In the genomic region with DNA sequence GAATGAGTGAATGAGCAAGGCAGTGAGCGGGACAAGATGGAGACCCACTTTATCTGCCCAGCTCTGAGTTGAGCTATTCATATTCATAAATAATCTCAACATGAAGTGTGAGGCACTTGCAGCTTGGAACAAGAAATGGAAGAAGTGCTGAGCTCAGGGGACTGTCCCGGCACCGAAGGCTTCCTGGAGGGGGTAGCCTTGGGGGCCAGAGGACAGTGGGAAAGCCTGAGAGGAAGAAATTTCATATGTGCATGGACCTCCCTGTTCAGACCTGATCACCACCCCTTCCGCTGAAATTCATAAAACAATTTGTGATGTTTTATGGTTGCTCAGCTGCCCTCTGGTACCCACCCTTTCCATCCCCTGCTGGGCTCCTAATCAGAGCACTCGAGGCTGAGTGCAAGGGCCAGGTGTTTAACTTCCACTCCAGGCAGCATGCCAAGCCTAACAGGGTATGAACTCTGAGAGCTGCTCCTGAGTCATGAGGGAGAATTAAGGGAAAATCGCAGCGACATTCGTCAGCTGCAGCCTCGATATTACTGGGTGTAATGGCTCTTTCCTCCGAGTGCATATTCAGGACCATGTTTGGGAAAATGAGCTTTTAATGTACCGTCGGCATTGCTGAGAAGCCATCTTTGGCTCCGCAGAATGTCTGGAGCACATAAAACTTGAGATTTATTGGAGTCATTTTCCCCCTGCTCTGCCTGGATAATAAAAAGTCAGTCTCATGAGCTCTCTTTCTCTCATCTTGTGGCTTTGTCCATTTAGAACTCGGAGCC, we compare ENCODE assay signal across 8 cellular contexts.
A peak's percentile ranks its signal among the peaks of the same experiment; 100 is the strongest.
DNase-seq lines count a peak whose midpoint lies in the region; ATAC-seq, FAIRE-seq and TF ChIP-seq lines count a peak whose summit lies in the region.

No MANE protein-coding gene starts in this region.

- H3K36me3 ChIP-seq in esophagus muscularis mucosa, result no peaks in the 10 kb centered on the region
- H3K36me3 ChIP-seq in sigmoid colon, result no peaks in the 10 kb centered on the region

- intact Hi-C loops in esophagus muscularis mucosa (cut with DNase I) (loop anchor here (10.0 kb wide), 1 partner anchor 197 kb away; a partner anchor contains a TSS), sigmoid colon (cut with DNase I) (loop anchor here (5.0 to 10.0 kb wide), 3 partner anchors 64 to 251 kb away; no protein-coding TSS in a partner anchor)

- DNase-seq in H54 (ENCODE audit: insufficient read length, low spot score) (peak; percentile 65), NCI-H510A treated with DMSO at 0.1 percent for 48 hours (lab: John Stamatoyannopoulos, UW) (peak; percentile 97), esophagus muscularis mucosa (ENCODE audit: extremely low spot score) (no peak), sigmoid colon (peak; percentile 91), MV-4-11 (lab: John Stamatoyannopoulos, UW) (no peak)
- DNase-seq in activated naive CD4-positive, alpha-beta T cell treated with anti-CD3 and anti-CD28 coated beads, Interleukin-2, amount 50 U/mL, for 72 hours (ENCODE audit: low spot score in 2 of 2), result no peak
- DNase-seq in activated naive CD4-positive, alpha-beta T cell (lab: John Stamatoyannopoulos, UW), result no peak

- H3K36me3 Mint-ChIP-seq in activated naive CD4-positive, alpha-beta T cell treated with anti-CD3 and anti-CD28 coated beads, Interleukin-2, amount 50 U/mL, for 72 hours, result no peaks in the 10 kb centered on the region

- ATAC-seq in GM19455 (IDR thresholded peaks at IDR 0.05; ENCODE audit: unreplicated experiment), result no peak
- ATAC-seq in activated naive CD4-positive, alpha-beta T cell treated with anti-CD3 and anti-CD28 coated beads, Interleukin-2, amount 50 U/mL, for 72 hours, result no peak

- peaks cover 3 to 65% (median 64%) of the 10 kb centered on the region in 4 donors for H3K4me1 ChIP-seq in esophagus muscularis mucosa
- H3K4me1 ChIP-seq in sigmoid colon, result peaks cover 0 to 60% (median 42%) of the 10 kb centered on the region in 4 donors

- WGBS in esophagus muscularis mucosa, result 35% methylated on average over 14 of the region's 14 CpGs
- WGBS in sigmoid colon, 2 donors, result 11 to 42% methylated on average over 14 of the region's 14 CpGs

- no peaks in the 10 kb centered on the region for H3K27me3 ChIP-seq in esophagus muscularis mucosa
- peaks cover 0 to 3% (median 0%) of the 10 kb centered on the region in 3 donors for H3K27me3 ChIP-seq in sigmoid colon

- TF ChIP-seq POLR2A in H54 (IDR thresholded peaks at IDR 0.05; ENCODE audit: low read depth, low read length), result no peak
- no peak for TF ChIP-seq POLR2A in esophagus muscularis mucosa (IDR thresholded peaks at IDR 0.05; ENCODE audit: low read depth)
- TF ChIP-seq POLR2A in sigmoid colon (IDR thresholded peaks at IDR 0.05), result no peak

- H3K27ac Mint-ChIP-seq in activated naive CD4-positive, alpha-beta T cell treated with anti-CD3 and anti-CD28 coated beads, Interleukin-2, amount 50 U/mL, for 72 hours, result no peak overlapping the region

- peak overlapping the region; percentile 64 to 89 (median 77) for H3K27ac ChIP-seq in esophagus muscularis mucosa (replicated peaks in 1 of 4)
- H3K27ac ChIP-seq in sigmoid colon, result peak overlapping the region; percentile 76 to 87 (median 81)

- TF ChIP-seq CTCF in esophagus muscularis mucosa (IDR thresholded peaks at IDR 0.05) (no peak), sigmoid colon (IDR thresholded peaks at IDR 0.05) (no peak)

- H3K9me3 Mint-ChIP-seq in activated naive CD4-positive, alpha-beta T cell treated with anti-CD3 and anti-CD28 coated beads, Interleukin-2, amount 50 U/mL, for 72 hours, result no peaks in the 10 kb centered on the region

- H3K9me3 ChIP-seq in esophagus muscularis mucosa (no peaks in the 10 kb centered on the region), sigmoid colon (no peaks in the 10 kb centered on the region)

- peak overlapping the region in 3 of 4 donors; percentile 12 to 29 (median 26) for H3K4me3 ChIP-seq in esophagus muscularis mucosa
- peak overlapping the region in 2 of 4 donors; percentile 6 to 13 for H3K4me3 ChIP-seq in sigmoid colon

- peak; percentile 82 for FAIRE-seq in H54 (lab: Jason Lieb, UNC)

- TF ChIP-seq EP300 in esophagus muscularis mucosa (IDR thresholded peaks at IDR 0.05), result no peak
- peak; percentile 28 to 87 (median 50) for TF ChIP-seq EP300 in sigmoid colon (IDR thresholded peaks at IDR 0.05)

Comparison
In these comparisons a context has a peak if more than half of its experiments do, and no peak if none do; other contexts are left out.
1. DNase-seq: peak in H54 (single experiment), NCI-H510A treated with DMSO at 0.1 percent for 48 hours (single experiment) and sigmoid colon (single experiment); none in esophagus muscularis mucosa (single experiment), activated naive CD4-positive, alpha-beta T cell treated with anti-CD3 and anti-CD28 coated beads, Interleukin-2, amount 50 U/mL, for 72 hours (0 of 2), activated naive CD4-positive, alpha-beta T cell (0 of 4) and MV-4-11 (single experiment).